ENCODE assay signal across 8 cellular contexts in the genomic region with DNA sequence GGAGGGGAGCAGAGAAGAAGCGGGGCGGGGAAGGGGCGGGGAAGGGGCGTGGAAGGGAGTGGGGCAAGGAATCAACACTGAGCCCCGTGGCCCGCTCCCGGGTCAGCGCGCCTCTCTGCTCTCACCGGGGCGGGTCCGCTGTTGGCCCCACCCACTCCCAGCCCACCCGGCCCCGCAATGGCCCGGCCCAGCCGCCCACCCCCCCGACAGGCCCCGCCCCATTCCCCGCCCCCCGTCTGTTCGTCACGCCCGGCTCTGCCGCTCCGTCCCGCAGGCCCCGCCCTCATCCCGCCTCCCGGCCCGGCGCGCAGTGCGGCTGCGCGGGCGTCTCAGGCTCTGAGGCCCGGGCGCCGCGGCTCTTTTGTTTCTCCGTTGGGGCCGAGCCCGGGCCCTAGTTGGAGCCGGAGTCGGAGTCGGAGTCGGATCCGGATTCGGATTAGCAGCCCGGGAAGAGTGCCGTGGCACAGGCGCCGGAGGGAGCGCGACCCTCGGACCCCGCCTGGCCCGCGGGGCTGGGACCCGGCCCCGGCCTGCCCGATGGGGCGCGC. TPM values are rescaled to one million over a fixed set of nuclear protein-coding genes. Genes with fewer than 3 reads are reported as not detected.
DNase-seq lines count a peak whose midpoint lies in the region; ATAC-seq, FAIRE-seq and TF ChIP-seq lines count a peak whose summit lies in the region.

Gene ULK1, plus strand, starts transcription at position 310 of the 548 bp plus-strand sequence. CDS start 380 bp downstream, outside the sequence.

- peak within 1 kb of the TSS; percentile 66 for H3K27ac Mint-ChIP-seq in activated T-helper 17 cell treated with anti-CD3 and anti-CD28 coated beads, Interleukin-2, amount 50 U/mL, for 72 hours
- H3K27ac Mint-ChIP-seq in natural killer cell treated with Interleukin-12 subunit alpha and Interleukin-12 subunit beta and Interleukin-15 and Interleukin-18, amount 100 ng/mL, for 72 hours, result peak within 1 kb of the TSS; percentile 43 to 87

- DNase-seq in ELF-1 (ENCODE audit: low read depth, low spot score), result peak; percentile 88
- DNase-seq in H54 (ENCODE audit: insufficient read length, low spot score), result peak; percentile 96
- peak; percentile 93 for DNase-seq in LoVo (ENCODE audit: low spot score)
- peak; percentile 88 for DNase-seq in RPMI8226
- peak; percentile 77 for DNase-seq in fibroblast of peridontal ligament (ENCODE audit: extremely low read depth)
- DNase-seq in natural killer cell treated with Interleukin-12 subunit alpha and Interleukin-12 subunit beta and Interleukin-15 and Interleukin-18, amount 100 ng/mL, for 72 hours (ENCODE audit: low spot score), result peak; percentile 92
- DNase-seq in stimulated activated naive CD4-positive, alpha-beta T cell treated with Interleukin-2 at 50 U/mL for 16 hours (lab: John Stamatoyannopoulos, UW), result peak; percentile 87

- H3K4me1 Mint-ChIP-seq in activated T-helper 17 cell treated with anti-CD3 and anti-CD28 coated beads, Interleukin-2, amount 50 U/mL, for 72 hours, result no peaks in the 10 kb centered on the region
- H3K4me1 Mint-ChIP-seq in natural killer cell treated with Interleukin-12 subunit alpha and Interleukin-12 subunit beta and Interleukin-15 and Interleukin-18, amount 100 ng/mL, for 72 hours (ENCODE audit: low read depth in 2 of 2), result peaks cover 5 to 6% of the 10 kb centered on the region in 2 donors

- FAIRE-seq in H54 (lab: Jason Lieb, UNC), result no peak

- H3K27me3 Mint-ChIP-seq in activated T-helper 17 cell treated with anti-CD3 and anti-CD28 coated beads, Interleukin-2, amount 50 U/mL, for 72 hours, result no peaks in the 10 kb centered on the region
- peaks cover 0 to 4% of the 10 kb centered on the region in 2 donors for H3K27me3 Mint-ChIP-seq in natural killer cell treated with Interleukin-12 subunit alpha and Interleukin-12 subunit beta and Interleukin-15 and Interleukin-18, amount 100 ng/mL, for 72 hours

- no peaks in the 10 kb centered on the region for H3K36me3 Mint-ChIP-seq in activated T-helper 17 cell treated with anti-CD3 and anti-CD28 coated beads, Interleukin-2, amount 50 U/mL, for 72 hours (ENCODE audit: low read depth)
- no peaks in the 10 kb centered on the region for H3K36me3 Mint-ChIP-seq in natural killer cell treated with Interleukin-12 subunit alpha and Interleukin-12 subunit beta and Interleukin-15 and Interleukin-18, amount 100 ng/mL, for 72 hours

- no peaks in the 10 kb centered on the region for H3K9me3 Mint-ChIP-seq in activated T-helper 17 cell treated with anti-CD3 and anti-CD28 coated beads, Interleukin-2, amount 50 U/mL, for 72 hours
- no peaks in the 10 kb centered on the region for H3K9me3 Mint-ChIP-seq in natural killer cell treated with Interleukin-12 subunit alpha and Interleukin-12 subunit beta and Interleukin-15 and Interleukin-18, amount 100 ng/mL, for 72 hours

- H3K4me3 Mint-ChIP-seq in activated T-helper 17 cell treated with anti-CD3 and anti-CD28 coated beads, Interleukin-2, amount 50 U/mL, for 72 hours, result peak within 1 kb of the TSS; percentile 78
- H3K4me3 Mint-ChIP-seq in natural killer cell treated with Interleukin-12 subunit alpha and Interleukin-12 subunit beta and Interleukin-15 and Interleukin-18, amount 100 ng/mL, for 72 hours, result peak within 1 kb of the TSS; percentile 75

- TF ChIP-seq POLR2A in H54 (IDR thresholded peaks at IDR 0.05; ENCODE audit: low read depth, low read length), result peak; percentile 43; the same call in 1 of the 2 replicates

- peak; percentile 79 for ATAC-seq in activated T-helper 17 cell treated with anti-CD3 and anti-CD28 coated beads, Interleukin-2, amount 50 U/mL, for 72 hours (replicated peaks)
- ATAC-seq in natural killer cell treated with Interleukin-12 subunit alpha and Interleukin-12 subunit beta and Interleukin-15 and Interleukin-18, amount 100 ng/mL, for 72 hours, result peak; percentile 88 to 93

RNA-seq across cellular contexts. Expression of gene ULK1, which starts in this region (rescaled TPM):
- total RNA-seq in activated T-helper 17 cell treated with anti-CD3 and anti-CD28 coated beads, Interleukin-2, amount 50 U/mL, for 72 hours, result 10 to 100 TPM; 14.7 to 21.5 TPM
- total RNA-seq in natural killer cell treated with Interleukin-12 subunit alpha and Interleukin-12 subunit beta and Interleukin-15 and Interleukin-18, amount 100 ng/mL, for 72 hours, result 10 to 100 TPM; 21.8 to 24.3 TPM

Comparison
In these comparisons a context has a peak if more than half of its experiments do, and no peak if none do; other contexts are left out.
1. Peak in every context shown above with its lines: DNase-seq and ATAC-seq.